In genomic region chr11:3417047-3417446, GRCh38 we compare ENCODE assay signal across 7 cellular contexts. TPM values are rescaled to one million over a fixed set of nuclear protein-coding genes. Genes with fewer than 3 reads are reported as not detected.
DNase-seq lines count a peak whose midpoint lies in the region; ATAC-seq and TF ChIP-seq lines count a peak whose summit lies in the region.
"Not testable (repeated sequence)": the region's sequence is repeated elsewhere in the genome, so short reads cannot be mapped to it uniquely, and the experiment has no call there.

No MANE protein-coding gene starts in this region.

- WGBS in SK-N-SH (ENCODE audit: low lambda C conversion rate): 28% methylated on average over 4 of the region's 4 CpGs
- WGBS in right lobe of liver (ENCODE audit: insufficient coverage, low coverage, low lambda C conversion rate, missing lambda C conversion rate): 33% methylated on average over 1 of the region's 4 CpGs

- H3K36me3 ChIP-seq in SK-N-SH (replicated peaks in 1 of 2; ENCODE audit: control insufficient read depth in 1 of 2, insufficient read depth in 2 of 2, low read length in 1 of 2); right lobe of liver: not testable (repeated sequence)

- not testable (repeated sequence) for TF ChIP-seq POLR2A in right lobe of liver (IDR thresholded peaks at IDR 0.05)

- not testable (repeated sequence) for H3K9me2 ChIP-seq in SK-N-SH

- not testable (repeated sequence) for H3K27ac ChIP-seq in SK-N-SH (ENCODE audit: low read depth in 2 of 2, low read length in 1 of 2); right lobe of liver

- not testable (repeated sequence) for TF ChIP-seq EP300 in SK-N-SH (IDR thresholded peaks at IDR 0.05; ENCODE audit: borderline replicate concordance in 1 of 2, low read depth in 1 of 2, low read length in 1 of 2)

- not testable (repeated sequence) for H3K9ac ChIP-seq in SK-N-SH

- H4K20me1 ChIP-seq in SK-N-SH (ENCODE audit: insufficient read depth): not testable (repeated sequence)

- H2AFZ ChIP-seq in SK-N-SH (ENCODE audit: low read depth): not testable (repeated sequence)

- POLR2A ChIA-PET in SK-N-SH (lab: Yijun Ruan, JAX): not testable (repeated sequence)

- peak; percentile 20 to 57 for DNase-seq in NCI-H2081 (lab: John Stamatoyannopoulos, UW)
- not testable (repeated sequence) for DNase-seq in SK-N-SH
- peak; percentile 47 for DNase-seq in activated T-cell treated with anti-CD3 and anti-CD28 coated beads for 4 hours
- DNase-seq in effector CD4-positive, alpha-beta T cell: peak; percentile 50
- peak in 1 of 3 donors; percentile 56 for DNase-seq in right lobe of liver
- peak; percentile 34 to 45 for DNase-seq in stimulated activated CD4-positive, alpha-beta T cell treated with anti-CD3 and anti-CD28 coated beads, Interleukin-15, amount 100 ng/mL, for 48 hours (ENCODE audit: low read depth in 2 of 2)

- not testable (repeated sequence) for H3K4me3 ChIP-seq in SK-N-SH (ENCODE audit: low read depth in 2 of 2, low read length in 1 of 2); right lobe of liver

- intact Hi-C loops in right lobe of liver (cut with DNase I): not testable (repeated sequence)

- H3K9me3 ChIP-seq in SK-N-SH, right lobe of liver: not testable (repeated sequence)

- H3K79me2 ChIP-seq in SK-N-SH (ENCODE audit: insufficient read depth): not testable (repeated sequence)

- not testable (repeated sequence) for H3K27me3 ChIP-seq in SK-N-SH (ENCODE audit: insufficient read depth); right lobe of liver

- peak; percentile 45; the same call in 2 of the 3 replicates for TF ChIP-seq CTCF in GM12872 (IDR thresholded peaks at IDR 0.05; ENCODE audit: insufficient read depth, low read depth, low read length)
- TF ChIP-seq CTCF in SK-N-SH (IDR thresholded peaks at IDR 0.05): peak; percentile 68
- TF ChIP-seq CTCF in right lobe of liver (IDR thresholded peaks at IDR 0.05): peak; percentile 48 to 54 (median 52)

- not testable (repeated sequence) for H3F3A ChIP-seq in SK-N-SH (replicated peaks; ENCODE audit: insufficient read depth)

- peak; percentile 48 for TF ChIP-seq RAD21 in SK-N-SH (IDR thresholded peaks at IDR 0.05; ENCODE audit: low read length)

- ATAC-seq in right lobe of liver: not testable (repeated sequence)

- CTCF ChIA-PET in SK-N-SH (lab: Yijun Ruan, JAX): interaction anchor here (0.7 to 4.7 kb wide), 3 partner anchors 70 to 401 kb away, joined by 3 to 33 read pairs (median 3); no protein-coding TSS in a partner anchor

- H3K4me1 ChIP-seq in SK-N-SH (ENCODE audit: control insufficient read depth in 1 of 2, insufficient read depth in 2 of 2, low read depth in 1 of 2, low read length in 1 of 2); right lobe of liver: not testable (repeated sequence)

- H3K4me2 ChIP-seq in SK-N-SH: not testable (repeated sequence)

TF ChIP-seq in SK-N-SH, 30 proteins besides CTCF, POLR2A, EP300 and RAD21:
- TF ChIP-seq SMC3 (IDR thresholded peaks at IDR 0.05; ENCODE audit: low read depth, low read length): peak; percentile 34; the same call in 1 of the 2 replicates

RNA-seq across cellular contexts. Expression of gene ZNF195, which starts 38.1 kb away (rescaled TPM):
- polyA plus RNA-seq in SK-N-SH (2012; rRNA removed): 13.2 and 21.7 TPM in 2 replicates
- polyA plus RNA-seq in SK-N-SH (2012; cell fraction: cytosol; rRNA removed): 16.3 and 16.4 TPM in 2 replicates
- polyA plus RNA-seq in SK-N-SH (2012; cell fraction: nucleus; rRNA removed): 36.3 and 50.2 TPM in 2 replicates
- 10 to 100 TPM in 1 of 6 experiments, 1 to 10 TPM in 5; 6.9 to 10.1 (median 7.5) TPM for total RNA-seq in right lobe of liver
